10 cellular contexts compared by ENCODE assay signal in genomic region chr1:24266398-24266941, GRCh38. TPM values are rescaled to one million over a fixed set of nuclear protein-coding genes. Genes with fewer than 3 reads are reported as not detected.
DNase-seq lines count a peak whose midpoint lies in the region; TF ChIP-seq lines count a peak whose summit lies in the region.
"Had no signal": no experiment of that assay in that cellular context is flagged by ENCODE, and none has a peak within 500 bp of the region (broad histone marks: within the 10 kb centered on the region; RNA-seq: fewer than 3 reads in every experiment).

No MANE protein-coding gene starts in this region.

- intact Hi-C loops in posterior cingulate gyrus (cut with DNase I): no loop called here

- H3K36me3 ChIP-seq in MG63: no peaks in the 10 kb centered on the region
- H3K36me3 ChIP-seq in mesendoderm (ENCODE audit: control insufficient read depth, insufficient read depth, low read length): no peaks in the 10 kb centered on the region
- H3K36me3 ChIP-seq: prostate gland had no signal

- H3K23ac ChIP-seq in mesendoderm (ENCODE audit: low read length): no peak overlapping the region

- no peaks in the 10 kb centered on the region for H3K79me2 ChIP-seq in mesendoderm (ENCODE audit: control insufficient read depth, insufficient read depth, low read length)

- no peak overlapping the region for H3K4ac ChIP-seq in mesendoderm (ENCODE audit: low read depth, low read length)

- H3K27me3 ChIP-seq in MG63 (no peaks in the 10 kb centered on the region), mesendoderm (ENCODE audit: insufficient read depth, low read length, poor library complexity) (no peaks in the 10 kb centered on the region)

- H2BK15ac ChIP-seq in mesendoderm (replicated peaks; ENCODE audit: low read depth): no peak overlapping the region

- no peak overlapping the region for H3K27ac ChIP-seq in mesendoderm (ENCODE audit: low read depth, low read length)
- H3K27ac ChIP-seq: prostate gland had no signal

- H3K18ac ChIP-seq in mesendoderm (ENCODE audit: low read length): no peak overlapping the region

- TF ChIP-seq CTCF in cardiac fibroblast (IDR thresholded peaks at IDR 0.05; ENCODE audit: low read depth, low read length): no peak

- H3K9ac ChIP-seq in mesendoderm (ENCODE audit: low read length): no peak overlapping the region

- no peak overlapping the region for H2BK120ac ChIP-seq in mesendoderm (ENCODE audit: low read depth, low read length)

- no CpG with 5 or more reads among the region's 9 CpGs for WGBS in mesendoderm (ENCODE audit: extremely low coverage, insufficient coverage, low lambda C conversion rate)

- DNase-seq in COLO829 (ENCODE audit: low spot score): peak; percentile 28
- peak; percentile 95 for DNase-seq in MG63
- DNase-seq in cardiac fibroblast (ENCODE audit: low read depth in 2 of 2): peak; percentile 78 to 88
- peak; percentile 94 for DNase-seq in mesendoderm
- DNase-seq in superior temporal gyrus (ENCODE audit: extremely low spot score): no peak
- DNase-seq in central memory CD4-positive, alpha-beta T cell: no peak
- DNase-seq in activated CD8-positive, alpha-beta memory T cell treated with anti-CD3 and anti-CD28 coated beads, Interleukin-2, amount 50 U/mL, for 4 hours: no peak
- DNase-seq in posterior cingulate gyrus: no peak
- DNase-seq: activated CD4-positive, alpha-beta T cell treated with anti-CD3 and anti-CD28 coated beads for 36 hours had no signal

- no peak overlapping the region for H4K8ac ChIP-seq in mesendoderm (ENCODE audit: low read depth, low read length)

- H2BK5ac ChIP-seq in mesendoderm (ENCODE audit: low read length): no peak overlapping the region

- no peaks in the 10 kb centered on the region for H3K4me1 ChIP-seq in mesendoderm (ENCODE audit: control insufficient read depth, low read depth, low read length)
- H3K4me1 ChIP-seq: prostate gland had no signal

- no peaks in the 10 kb centered on the region for H3K79me1 ChIP-seq in mesendoderm (ENCODE audit: low read length)

- H3K56ac ChIP-seq in mesendoderm (ENCODE audit: low read length): no peak overlapping the region

- peaks cover 2% of the 10 kb centered on the region for H3K9me3 ChIP-seq in MG63
- H3K9me3 ChIP-seq: prostate gland had no signal

- H3K4me3 ChIP-seq in MG63 (no peak overlapping the region), cardiac fibroblast (replicated peaks in 1 of 2; ENCODE audit: low read depth in 2 of 2, low read length in 2 of 2) (no peak overlapping the region), mesendoderm (ENCODE audit: low read length) (no peak overlapping the region)
- H3K4me3 ChIP-seq: prostate gland had no signal

- H4K5ac ChIP-seq in mesendoderm (ENCODE audit: low read length): no peak overlapping the region

- H2AK5ac ChIP-seq in mesendoderm (ENCODE audit: low read length): no peak overlapping the region

- H3K4me2 ChIP-seq in mesendoderm (ENCODE audit: low read length): no peak overlapping the region

RNA-seq across cellular contexts. Expression of gene GRHL3, which starts 52.7 kb away (rescaled TPM):
- total RNA-seq in MG63 (2014; rRNA removed; shearing (Covaris generic); ENCODE audit: low replicate concordance): not detected in 2 replicates
- polyA plus RNA-seq in mesendoderm (2013, experiment 1 of 2): 0.86 TPM
- polyA plus RNA-seq in mesendoderm (2013, experiment 2 of 2): 0.97 TPM
- total RNA-seq: activated CD4-positive, alpha-beta T cell treated with anti-CD3 and anti-CD28 coated beads for 36 hours had no signal

Comparison
In these comparisons a context has a peak if more than half of its experiments do, and no peak if none do; other contexts are left out.
1. DNase-seq: peak in COLO829 (single experiment), MG63 (single experiment), cardiac fibroblast (2 of 2) and mesendoderm (single experiment); none in superior temporal gyrus (single experiment), central memory CD4-positive, alpha-beta T cell (single experiment), activated CD8-positive, alpha-beta memory T cell treated with anti-CD3 and anti-CD28 coated beads, Interleukin-2, amount 50 U/mL, for 4 hours (single experiment) and posterior cingulate gyrus (0 of 10).